Comparison of ENCODE assay signal across 10 cellular contexts in genomic region chr11:120613264-120614226, GRCh38.
A peak's percentile ranks its signal among the peaks of the same experiment; 100 is the strongest.
DNase-seq lines count a peak whose midpoint lies in the region; ATAC-seq and TF ChIP-seq lines count a peak whose summit lies in the region.
"Had no signal": no experiment of that assay in that cellular context is flagged by ENCODE, and none has a peak within 500 bp of the region (broad histone marks: within the 10 kb centered on the region; RNA-seq: fewer than 3 reads in every experiment).

No MANE protein-coding gene starts in this region.

- H3K4me1 Mint-ChIP-seq in activated CD4-positive, alpha-beta T cell treated with anti-CD3 and anti-CD28 coated beads, Interleukin-2, amount 10 ng/mL, durations not matched to agents 24 days and 14 days = peaks cover 16% of the 10 kb centered on the region
- peaks cover 15% of the 10 kb centered on the region for H3K4me1 Mint-ChIP-seq in neural crest cell

- H3K27me3 Mint-ChIP-seq in activated CD4-positive, alpha-beta T cell treated with anti-CD3 and anti-CD28 coated beads, Interleukin-2, amount 10 ng/mL, durations not matched to agents 24 days and 14 days = peaks cover 2% of the 10 kb centered on the region
- peaks cover 11% of the 10 kb centered on the region for H3K27me3 Mint-ChIP-seq in neural crest cell (ENCODE audit: low read depth)

- intact Hi-C loops in activated CD4-positive, alpha-beta T cell treated with anti-CD3 and anti-CD28 coated beads, Interleukin-2, amount 10 ng/mL, durations not matched to agents 24 days and 14 days (cut with micrococcal nuclease) = no loop called here

- ATAC-seq in GM21717 (IDR thresholded peaks at IDR 0.05; ENCODE audit: unreplicated experiment) = peak; percentile 65
- ATAC-seq in HG03432 (IDR thresholded peaks at IDR 0.05; ENCODE audit: unreplicated experiment) = peak; percentile 68

- peak; percentile 54 for DNase-seq in activated CD4-positive, alpha-beta T cell treated with anti-CD3 and anti-CD28 coated beads, Interleukin-2, amount 10 ng/mL, durations not matched to agents 24 days and 14 days
- DNase-seq in activated CD4-positive, alpha-beta T cell treated with anti-CD3 and anti-CD28 coated beads for 48 hours = no peak
- DNase-seq in neural crest cell (ENCODE audit: low read depth, low spot score) = no peak
- DNase-seq in DMS153 (lab: John Stamatoyannopoulos, UW) = no peak
- no peak for DNase-seq in NCI-H774 (lab: John Stamatoyannopoulos, UW)
- no peak for DNase-seq in DMS 273 (lab: John Stamatoyannopoulos, UW; ENCODE audit: unreplicated experiment)
- DNase-seq: PC-9; stimulated activated CD4-positive, alpha-beta T cell treated with anti-CD3 and anti-CD28 coated beads, Interleukin-12 subunit alpha, Interleukin-12 subunit beta, amount 100 ng/mL, for 4 hours had no signal

- H3K36me3 Mint-ChIP-seq in activated CD4-positive, alpha-beta T cell treated with anti-CD3 and anti-CD28 coated beads, Interleukin-2, amount 10 ng/mL, durations not matched to agents 24 days and 14 days (ENCODE audit: low read depth) = no peaks in the 10 kb centered on the region
- H3K36me3 Mint-ChIP-seq in neural crest cell (ENCODE audit: low read depth) = peaks cover 10% of the 10 kb centered on the region

- no peak for TF ChIP-seq CTCF in neural crest cell (conservative IDR thresholded peaks at IDR 0.05)

- H3K4me3 Mint-ChIP-seq in activated CD4-positive, alpha-beta T cell treated with anti-CD3 and anti-CD28 coated beads, Interleukin-2, amount 10 ng/mL, durations not matched to agents 24 days and 14 days = no peak overlapping the region
- H3K4me3 Mint-ChIP-seq in neural crest cell = no peak overlapping the region

- H3K9me3 Mint-ChIP-seq in activated CD4-positive, alpha-beta T cell treated with anti-CD3 and anti-CD28 coated beads, Interleukin-2, amount 10 ng/mL, durations not matched to agents 24 days and 14 days = peaks cover 4% of the 10 kb centered on the region
- peaks cover 14% of the 10 kb centered on the region for H3K9me3 Mint-ChIP-seq in neural crest cell

- H3K27ac Mint-ChIP-seq in activated CD4-positive, alpha-beta T cell treated with anti-CD3 and anti-CD28 coated beads, Interleukin-2, amount 10 ng/mL, durations not matched to agents 24 days and 14 days = peak overlapping the region; percentile 73
- peak overlapping the region; percentile 44 for H3K27ac Mint-ChIP-seq in neural crest cell (ENCODE audit: unreplicated experiment)
